In the genomic region with DNA sequence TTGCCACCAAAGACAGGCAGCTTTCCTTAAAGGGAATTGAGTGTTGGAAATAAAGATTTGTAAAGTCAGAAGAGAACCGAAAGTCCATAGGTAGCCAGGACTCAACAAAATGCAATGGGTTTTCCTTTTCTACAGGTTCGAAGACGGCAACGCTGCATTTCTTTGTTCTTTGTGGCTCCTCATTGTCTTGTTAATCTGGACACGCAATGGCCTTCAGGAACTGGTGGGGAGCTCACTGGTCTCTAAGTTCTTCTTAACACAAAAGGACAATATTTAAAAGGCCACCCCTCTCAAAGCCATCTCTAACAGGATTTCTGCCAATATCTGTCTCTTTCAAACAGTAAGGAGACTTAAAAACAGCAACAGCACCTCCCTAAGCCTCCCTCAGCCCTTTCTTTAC, we compare ENCODE assay signal across 17 cellular contexts.
DNase-seq lines count a peak whose midpoint lies in the region; ATAC-seq lines count a peak whose summit lies in the region.
"Had no signal": no experiment of that assay in that cellular context is flagged by ENCODE, and none has a peak within 500 bp of the region (broad histone marks: within the 10 kb centered on the region; RNA-seq: fewer than 3 reads in every experiment).

No MANE protein-coding gene starts in this region.

- H3K27me3 ChIP-seq in HAP-1 (ENCODE audit: low read depth) = no peaks in the 10 kb centered on the region
- peaks cover 58% of the 10 kb centered on the region for H3K27me3 ChIP-seq in NT2/D1 (ENCODE audit: insufficient read depth, insufficient read length)

- no peak overlapping the region for H3K4me3 Mint-ChIP-seq in stimulated activated naive CD8-positive, alpha-beta T cell treated with anti-CD3 and anti-CD28 coated beads, Interleukin-15, amount 100 ng/mL, for 72 hours
- H3K4me3 Mint-ChIP-seq: CD14-positive monocyte; CD8-positive, alpha-beta T cell; HFFc6; IgD-negative memory B cell had no signal

- no peaks in the 10 kb centered on the region for H3K9me3 Mint-ChIP-seq in stimulated activated naive CD8-positive, alpha-beta T cell treated with anti-CD3 and anti-CD28 coated beads, Interleukin-15, amount 100 ng/mL, for 72 hours
- H3K9me3 Mint-ChIP-seq: CD8-positive, alpha-beta T cell; HFFc6; IgD-negative memory B cell had no signal

- peaks cover 9% of the 10 kb centered on the region for H3K27me3 Mint-ChIP-seq in stimulated activated naive CD8-positive, alpha-beta T cell treated with anti-CD3 and anti-CD28 coated beads, Interleukin-15, amount 100 ng/mL, for 72 hours
- H3K27me3 Mint-ChIP-seq: IgD-negative memory B cell had no signal

- H3K4me1 ChIP-seq in HAP-1 = peaks cover 28% of the 10 kb centered on the region
- peaks cover 5% of the 10 kb centered on the region for H3K4me1 ChIP-seq in NT2/D1 (ENCODE audit: insufficient read depth, insufficient read length)
- H3K4me1 ChIP-seq: A549 had no signal

- in situ Hi-C loops in HAP-1 (cut with MboI; ENCODE audit: low sequenced_read_pairs) = no loop called here

- DNase-seq in HAP-1 (ENCODE audit: low spot score in 2 of 2) (peak; percentile 63), NT2/D1 (ENCODE audit: low read depth, low spot score) (peak; percentile 64), iPS DF 19.7 (ENCODE audit: low read depth, low spot score) (peak; percentile 40), retina (peak; percentile 14), cerebellar nuclear complex (lab: John Stamatoyannopoulos, UW) (no peak)
- no peak for DNase-seq in stimulated activated naive CD8-positive, alpha-beta T cell treated with anti-CD3 and anti-CD28 coated beads, Interleukin-15, amount 100 ng/mL, for 72 hours
- DNase-seq: CD8-positive, alpha-beta T cell; DND-41; GF-D8; GM23248; HCEC 1CT; HFFc6; KG1 had no signal

- H3K9me3 ChIP-seq in HAP-1 (no peaks in the 10 kb centered on the region), NT2/D1 (ENCODE audit: insufficient read depth, low read length) (no peaks in the 10 kb centered on the region)
- H3K9me3 ChIP-seq: A549 had no signal

- no peak overlapping the region for H3K9ac ChIP-seq in NT2/D1 (ENCODE audit: insufficient read length, low read depth)
- H3K9ac ChIP-seq: GM23248 had no signal

- no peak for ATAC-seq in stimulated activated naive CD8-positive, alpha-beta T cell treated with anti-CD3 and anti-CD28 coated beads, Interleukin-15, amount 100 ng/mL, for 72 hours
- ATAC-seq in GM21529 (IDR thresholded peaks at IDR 0.05; ENCODE audit: unreplicated experiment) = no peak
- ATAC-seq: A549; CD8-positive, alpha-beta T cell had no signal

- no peak overlapping the region for H3K27ac Mint-ChIP-seq in stimulated activated naive CD8-positive, alpha-beta T cell treated with anti-CD3 and anti-CD28 coated beads, Interleukin-15, amount 100 ng/mL, for 72 hours
- H3K27ac Mint-ChIP-seq: CD14-positive monocyte; CD8-positive, alpha-beta T cell; HFFc6; IgD-negative memory B cell had no signal

- no peaks in the 10 kb centered on the region for H3K36me3 ChIP-seq in HAP-1 (replicated peaks)
- no peaks in the 10 kb centered on the region for H3K36me3 ChIP-seq in NT2/D1 (ENCODE audit: insufficient read depth, insufficient read length, low read length)

- no peaks in the 10 kb centered on the region for H3K4me1 Mint-ChIP-seq in stimulated activated naive CD8-positive, alpha-beta T cell treated with anti-CD3 and anti-CD28 coated beads, Interleukin-15, amount 100 ng/mL, for 72 hours
- H3K4me1 Mint-ChIP-seq: IgD-negative memory B cell had no signal

- H3K4me3 ChIP-seq in HAP-1 (no peak overlapping the region), NT2/D1 (ENCODE audit: insufficient read length, low read depth) (no peak overlapping the region)
- H3K4me3 ChIP-seq: A549, GM23248 had no signal

Comparison
In these comparisons a context has a peak if more than half of its experiments do, and no peak if none do; other contexts are left out.
1. DNase-seq: peak in HAP-1 (2 of 2), NT2/D1 (single experiment), iPS DF 19.7 (single experiment) and retina (single experiment); none in cerebellar nuclear complex (0 of 2) and stimulated activated naive CD8-positive, alpha-beta T cell treated with anti-CD3 and anti-CD28 coated beads, Interleukin-15, amount 100 ng/mL, for 72 hours (0 of 2).